ENCODE assay signal across 1 cellular context in genomic region chrX:69285401-69285871, GRCh38.
TF ChIP-seq lines count a peak whose summit lies in the region.

No MANE protein-coding gene starts in this region.

TF ChIP-seq in liver, 16 proteins besides CTCF, POLR2A, EP300 and RAD21 (continued from another document):
- TF ChIP-seq ATF3 (IDR thresholded peaks at IDR 0.05) = no peak
